15 cellular contexts compared by ENCODE assay signal in genomic region chr7:146922777-146923176, GRCh38.
DNase-seq lines count a peak whose midpoint lies in the region; ATAC-seq and TF ChIP-seq lines count a peak whose summit lies in the region.
"Had no signal": no experiment of that assay in that cellular context is flagged by ENCODE, and none has a peak within 500 bp of the region (broad histone marks: within the 10 kb centered on the region; RNA-seq: fewer than 3 reads in every experiment).

No MANE protein-coding gene starts in this region.

- H3F3A ChIP-seq in smooth muscle cell (ENCODE audit: low read depth): no peaks in the 10 kb centered on the region

- POLR2A ChIA-PET in CD8-positive, alpha-beta T cell (lab: Charles Lee): no interaction called here

- no peak overlapping the region for H3K27ac Mint-ChIP-seq in CD8-positive, alpha-beta T cell
- H3K27ac Mint-ChIP-seq: CD14-positive monocyte; CD8-positive, alpha-beta memory T cell; HFFc6 had no signal

- no peaks in the 10 kb centered on the region for H3K4me1 Mint-ChIP-seq in CD8-positive, alpha-beta T cell (ENCODE audit: low read depth)
- H3K4me1 Mint-ChIP-seq: CD14-positive monocyte; CD8-positive, alpha-beta memory T cell had no signal

- H3K4me1 ChIP-seq in adipocyte (ENCODE audit: control insufficient read depth, insufficient read depth, low read length) (no peaks in the 10 kb centered on the region), smooth muscle cell (ENCODE audit: low read depth) (peaks cover 3% of the 10 kb centered on the region)
- no peaks in the 10 kb centered on the region for H3K4me1 ChIP-seq in CD8-positive, alpha-beta T cell (ENCODE audit: insufficient read depth, low read length)
- H3K4me1 ChIP-seq: BE2C had no signal

- H3K4me3 ChIP-seq in adipocyte (ENCODE audit: low read length) (no peak overlapping the region), smooth muscle cell (no peak overlapping the region)
- H3K4me3 ChIP-seq in CD8-positive, alpha-beta T cell (ENCODE audit: low read depth, low read length): no peak overlapping the region

- CTCF ChIA-PET in CD8-positive, alpha-beta T cell (lab: Charles Lee): no interaction called here

- H3K27ac ChIP-seq in smooth muscle cell (ENCODE audit: low read depth): no peak overlapping the region
- H3K27ac ChIP-seq in CD8-positive, alpha-beta T cell (ENCODE audit: low read depth, low read length): no peak overlapping the region

- no peaks in the 10 kb centered on the region for H3K79me2 ChIP-seq in smooth muscle cell (ENCODE audit: low read depth)

- intact Hi-C loops in CD8-positive, alpha-beta T cell (cut with DNase I, micrococcal nuclease): no loop called here

- H3K36me3 ChIP-seq in adipocyte (ENCODE audit: control insufficient read depth, insufficient read depth, low read length, severe bottlenecking): no peaks in the 10 kb centered on the region
- H3K36me3 ChIP-seq in smooth muscle cell (ENCODE audit: low read depth): no peaks in the 10 kb centered on the region
- H3K36me3 ChIP-seq in CD8-positive, alpha-beta T cell (ENCODE audit: insufficient read depth, low read length): no peaks in the 10 kb centered on the region
- H3K36me3 ChIP-seq: BE2C had no signal

- DNase-seq in GM03348 (ENCODE audit: low spot score) (peak; percentile 13), adipocyte (ENCODE audit: low read depth) (peak; percentile 68), dedifferentiated amniotic fluid mesenchymal stem cell (ENCODE audit: extremely low spot score) (peak; percentile 44), smooth muscle cell (lab: John Stamatoyannopoulos, UW; ENCODE audit: unreplicated experiment) (no peak), cerebellar cortex (ENCODE audit: low spot score) (no peak), C1 segment of cervical spinal cord (lab: John Stamatoyannopoulos, UW) (no peak)
- no peak for DNase-seq in CD8-positive, alpha-beta T cell
- DNase-seq: BE2C; Caco-2; CD8-positive, alpha-beta memory T cell; DND-41; GDM1; HCEC 1CT; HFFc6 had no signal

- H3K9ac ChIP-seq in adipocyte (ENCODE audit: low read length): no peak overlapping the region
- H3K9ac ChIP-seq in smooth muscle cell (ENCODE audit: low read depth): no peak overlapping the region

- H3K27me3 Mint-ChIP-seq in CD8-positive, alpha-beta T cell (ENCODE audit: low read depth): no peaks in the 10 kb centered on the region

- H3K36me3 Mint-ChIP-seq in CD8-positive, alpha-beta T cell: no peaks in the 10 kb centered on the region
- H3K36me3 Mint-ChIP-seq: CD14-positive monocyte; CD8-positive, alpha-beta memory T cell had no signal

- ATAC-seq in CD8-positive, alpha-beta T cell: no peak

- 29% methylated on average over 2 of the region's 2 CpGs for WGBS in smooth muscle cell (ENCODE audit: low lambda C conversion rate)

- peak overlapping the region; percentile 27 for H3K4me2 ChIP-seq in smooth muscle cell

- peaks cover 12% of the 10 kb centered on the region for H3K9me3 Mint-ChIP-seq in CD8-positive, alpha-beta T cell

- no peak overlapping the region for H2AFZ ChIP-seq in smooth muscle cell (ENCODE audit: low read depth)

- no peak overlapping the region for H3K4me3 Mint-ChIP-seq in CD8-positive, alpha-beta T cell
- H3K4me3 Mint-ChIP-seq: CD14-positive monocyte; CD8-positive, alpha-beta memory T cell; HFFc6 had no signal

- no peaks in the 10 kb centered on the region for H3K9me3 ChIP-seq in adipocyte (ENCODE audit: control insufficient read depth, low read length)
- no peaks in the 10 kb centered on the region for H3K9me3 ChIP-seq in smooth muscle cell (replicated peaks; ENCODE audit: low read depth)
- no peaks in the 10 kb centered on the region for H3K9me3 ChIP-seq in CD8-positive, alpha-beta T cell (ENCODE audit: low read length)
- H3K9me3 ChIP-seq: BE2C, Caco-2 had no signal

- no peaks in the 10 kb centered on the region for H4K20me1 ChIP-seq in smooth muscle cell (ENCODE audit: low read depth)

- no peak for TF ChIP-seq CTCF in smooth muscle cell (IDR thresholded peaks at IDR 0.05; ENCODE audit: borderline replicate concordance, insufficient read depth, poor library complexity, severe bottlenecking)
- no peak for TF ChIP-seq CTCF in CD8-positive, alpha-beta T cell (IDR thresholded peaks at IDR 0.05)

- H3K27me3 ChIP-seq in adipocyte (replicated peaks; ENCODE audit: control insufficient read depth, insufficient read depth, low read length) (no peaks in the 10 kb centered on the region), smooth muscle cell (ENCODE audit: low read depth) (no peaks in the 10 kb centered on the region)
- H3K27me3 ChIP-seq in CD8-positive, alpha-beta T cell (ENCODE audit: insufficient read depth, low read length): no peaks in the 10 kb centered on the region
- H3K27me3 ChIP-seq: BE2C had no signal

Comparison
In these comparisons a context has a peak if more than half of its experiments do, and no peak if none do; other contexts are left out.
1. DNase-seq: peak in GM03348 (single experiment), adipocyte (single experiment) and dedifferentiated amniotic fluid mesenchymal stem cell (single experiment); none in smooth muscle cell (single experiment), CD8-positive, alpha-beta T cell (0 of 7), cerebellar cortex (single experiment) and C1 segment of cervical spinal cord (0 of 14).